8 cellular contexts compared by ENCODE assay signal in the genomic region with DNA sequence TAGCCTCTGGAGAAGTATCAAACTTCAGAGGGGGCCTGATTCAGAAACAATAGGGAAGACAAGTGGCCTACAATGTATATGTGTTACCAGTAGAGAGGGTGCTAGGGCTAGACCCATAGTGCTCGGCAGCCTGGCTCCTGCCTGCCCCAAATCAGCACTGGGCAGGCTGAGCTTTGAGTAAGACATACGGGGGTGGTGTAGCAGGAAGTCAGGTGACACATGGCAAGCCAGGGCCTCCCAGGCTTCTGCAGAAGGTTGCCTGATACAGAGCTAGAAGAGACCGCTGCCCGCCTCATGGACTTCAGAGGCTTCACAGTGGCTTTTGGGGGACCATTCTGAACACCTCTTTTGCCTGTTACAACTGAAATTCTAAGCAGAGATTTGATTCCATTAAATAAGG. TPM values are rescaled to one million over a fixed set of nuclear protein-coding genes. Genes with fewer than 3 reads are reported as not detected.
A peak's percentile ranks its signal among the peaks of the same experiment; 100 is the strongest.
DNase-seq lines count a peak whose midpoint lies in the region; ATAC-seq and TF ChIP-seq lines count a peak whose summit lies in the region.

No MANE protein-coding gene starts in this region.

- DNase-seq in T-helper 2 cell = peak in 4 of 5 experiments; percentile 15 to 66 (median 18)
- DNase-seq in activated T-helper 9 cell treated with anti-CD3 and anti-CD28 coated beads, Interleukin-2, amount 50 U/mL, for 16 hours (ENCODE audit: low read depth) = peak; percentile 25
- no peak for DNase-seq in mesothelial cell of epicardium (ENCODE audit: low spot score in 2 of 2, unreplicated experiment in 2 of 2)
- peak; percentile 27 to 28 for DNase-seq in stimulated activated CD8-positive, alpha-beta memory T cell treated with anti-CD3 and anti-CD28 coated beads, Interleukin-2, amount 100 ng/mL, for 48 hours (ENCODE audit: low read depth in 2 of 2)
- no peak for DNase-seq in NCI-H2196 (lab: John Stamatoyannopoulos, UW; ENCODE audit: unreplicated experiment)
- no peak for DNase-seq in NCI-H82 (lab: John Stamatoyannopoulos, UW)

- peaks cover 11% of the 10 kb centered on the region for H3K36me3 Mint-ChIP-seq in mesothelial cell of epicardium

- ATAC-seq in GM18517 (IDR thresholded peaks at IDR 0.05; ENCODE audit: unreplicated experiment) (no peak), HG03432 (IDR thresholded peaks at IDR 0.05; ENCODE audit: unreplicated experiment) (no peak)

- H3K27me3 Mint-ChIP-seq in mesothelial cell of epicardium (ENCODE audit: low read depth) = no peaks in the 10 kb centered on the region

- peak overlapping the region; percentile 22 for H3K27ac Mint-ChIP-seq in mesothelial cell of epicardium

- TF ChIP-seq CTCF in mesothelial cell of epicardium (IDR thresholded peaks at IDR 0.05; ENCODE audit: unreplicated experiment) = no peak

- no peak overlapping the region for H3K4me3 Mint-ChIP-seq in mesothelial cell of epicardium

- H3K9me3 Mint-ChIP-seq in mesothelial cell of epicardium = no peaks in the 10 kb centered on the region

- peaks cover 10% of the 10 kb centered on the region for H3K4me1 Mint-ChIP-seq in mesothelial cell of epicardium

RNA-seq across cellular contexts. Expression of a gene that starts 43.4 kb away (rescaled TPM):
- total RNA-seq in mesothelial cell of epicardium = 139 to 141 TPM (median 140 TPM) in 3 replicates

Comparison
In these comparisons a context has a peak if more than half of its experiments do, and no peak if none do; other contexts are left out.
1. DNase-seq: peak in T-helper 2 cell (4 of 5), activated T-helper 9 cell treated with anti-CD3 and anti-CD28 coated beads, Interleukin-2, amount 50 U/mL, for 16 hours (single experiment) and stimulated activated CD8-positive, alpha-beta memory T cell treated with anti-CD3 and anti-CD28 coated beads, Interleukin-2, amount 100 ng/mL, for 48 hours (2 of 2); none in mesothelial cell of epicardium (0 of 2), NCI-H2196 (single experiment) and NCI-H82 (single experiment).